ENCODE assay signal across 8 cellular contexts in genomic region chr1:145979746-145980435, GRCh38. TPM values are rescaled to one million over a fixed set of nuclear protein-coding genes. Genes with fewer than 3 reads are reported as not detected.
DNase-seq lines count a peak whose midpoint lies in the region; ATAC-seq and TF ChIP-seq lines count a peak whose summit lies in the region.

No MANE protein-coding gene starts in this region.

- DNase-seq in right lobe of liver (no peak), DMS153 treated with DMSO at 0.1 percent for 48 hours (lab: John Stamatoyannopoulos, UW; ENCODE audit: unreplicated experiment) (no peak), NK-92 (lab: John Stamatoyannopoulos, UW; ENCODE audit: unreplicated experiment) (no peak), C1 segment of cervical spinal cord (lab: John Stamatoyannopoulos, UW) (no peak)

- no peaks in the 10 kb centered on the region for H3K9me3 ChIP-seq in right lobe of liver

- TF ChIP-seq POLR2A in right lobe of liver (IDR thresholded peaks at IDR 0.05): no peak

- peaks cover 0 to 45% (median 11%) of the 10 kb centered on the region in 4 donors for H3K4me1 ChIP-seq in right lobe of liver

- ATAC-seq in GM18499 (IDR thresholded peaks at IDR 0.05; ENCODE audit: insufficient read depth, unreplicated experiment) (peak; percentile 21), HG03159 (IDR thresholded peaks at IDR 0.05; ENCODE audit: unreplicated experiment) (peak; percentile 33), right lobe of liver (peak in 2 of 4 donors; percentile 2 to 5), GM21576 (IDR thresholded peaks at IDR 0.05; ENCODE audit: unreplicated experiment) (no peak)

- TF ChIP-seq CTCF in VCaP (conservative IDR thresholded peaks at IDR 0.05) (no peak), right lobe of liver (IDR thresholded peaks at IDR 0.05) (no peak)

- H3K36me3 ChIP-seq in right lobe of liver: no peaks in the 10 kb centered on the region

- no peak overlapping the region for H3K4me3 ChIP-seq in right lobe of liver

- H3K27ac ChIP-seq in VCaP: peak overlapping the region; percentile 72
- H3K27ac ChIP-seq in right lobe of liver: peak overlapping the region; percentile 77 to 86 (median 81)

- H3K27me3 ChIP-seq in right lobe of liver: no peaks in the 10 kb centered on the region

- 35% methylated on average over 6 of the region's 7 CpGs for WGBS in right lobe of liver (ENCODE audit: insufficient coverage, low coverage, low lambda C conversion rate, missing lambda C conversion rate)

- intact Hi-C loops in right lobe of liver (cut with DNase I): loop anchor here in 1 of 2 donors (5.0 kb wide), 1 partner anchor 32 kb away; no protein-coding TSS in a partner anchor

RNA-seq across cellular contexts. Expression of gene POLR3GL, which starts 15.4 kb away (rescaled TPM):
- 10 to 100 TPM in 4 of 6 experiments, 1 to 10 TPM in 2; 8.4 to 14.3 (median 11.9) TPM for total RNA-seq in right lobe of liver

RNA-seq across cellular contexts. Expression of gene ANKRD34A, which starts 15.5 kb away (rescaled TPM):
- under 1 TPM in 5 of 6 experiments, not detected in 1; 0.14 to 0.88 (median 0.22) TPM for total RNA-seq in right lobe of liver

RNA-seq across cellular contexts. Expression of gene TXNIP, which starts 16.5 kb away (rescaled TPM):
- 100 to 1,000 TPM in 3 of 6 experiments, 10 to 100 TPM in 3; 56.3 to 398 (median 134) TPM for total RNA-seq in right lobe of liver

RNA-seq across cellular contexts. Expression of gene LIX1L, which starts 22.1 kb away (rescaled TPM):
- total RNA-seq in right lobe of liver: 10 to 100 TPM; 10.6 to 11.9 (median 11.0) TPM

RNA-seq across cellular contexts. Expression of gene HJV, which starts 41.6 kb away (rescaled TPM):
- total RNA-seq in right lobe of liver: 100 to 1,000 TPM in 4 of 6 experiments, 10 to 100 TPM in 2; 53.0 to 215 (median 109) TPM
